Comparison of ENCODE assay signal across 8 cellular contexts in the genomic region with DNA sequence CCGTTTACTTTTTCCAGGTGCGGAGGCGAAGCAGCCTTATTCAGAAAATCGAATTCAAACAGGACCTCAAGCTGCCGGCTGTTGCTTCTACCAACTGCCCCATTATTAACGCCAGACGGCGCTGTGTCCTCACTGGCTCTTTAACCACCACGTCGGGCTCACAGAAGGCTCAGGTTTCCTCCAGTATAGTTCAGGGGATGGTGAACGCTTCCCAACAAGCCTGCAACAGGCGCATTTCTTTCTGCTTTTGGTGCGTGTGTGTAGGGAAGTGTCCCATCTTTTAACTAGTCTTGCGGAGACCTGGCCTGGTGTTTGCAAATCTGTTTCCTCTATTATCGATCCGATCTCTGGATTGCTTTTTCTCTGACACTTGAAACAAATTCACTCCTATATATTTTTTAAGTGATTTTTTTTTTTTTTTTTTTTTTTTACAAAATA. TPM values are rescaled to one million over a fixed set of nuclear protein-coding genes. Genes with fewer than 3 reads are reported as not detected.
DNase-seq lines count a peak whose midpoint lies in the region; ATAC-seq and TF ChIP-seq lines count a peak whose summit lies in the region.

No MANE protein-coding gene starts in this region.

- peak; percentile 60 for ATAC-seq in GM18870 (IDR thresholded peaks at IDR 0.05; ENCODE audit: unreplicated experiment)

- H3K9me3 Mint-ChIP-seq in endodermal cell, result no peaks in the 10 kb centered on the region
- H3K9me3 Mint-ChIP-seq in mesothelial cell of epicardium, result no peaks in the 10 kb centered on the region

- H3K36me3 ChIP-seq in endodermal cell (ENCODE audit: control insufficient read depth, insufficient read depth, low read length), result no peaks in the 10 kb centered on the region

- WGBS in endodermal cell (ENCODE audit: insufficient coverage in 1 of 2, insufficient read length in 1 of 2), 2 experiments, result 7 to 10% methylated on average over 12 to 16 of the region's 16 CpGs

- H3K36me3 Mint-ChIP-seq in endodermal cell (ENCODE audit: low read depth) (no peaks in the 10 kb centered on the region), mesothelial cell of epicardium (no peaks in the 10 kb centered on the region)

- H3K9ac ChIP-seq in endodermal cell (ENCODE audit: extremely low read depth, low read length, poor library complexity, severe bottlenecking), result no peak overlapping the region

- H3K4me3 Mint-ChIP-seq in endodermal cell (peak overlapping the region; percentile 41), mesothelial cell of epicardium (no peak overlapping the region)

- H3K4me1 Mint-ChIP-seq in endodermal cell, result peaks cover 10% of the 10 kb centered on the region
- peaks cover 27% of the 10 kb centered on the region for H3K4me1 Mint-ChIP-seq in mesothelial cell of epicardium

- no peaks in the 10 kb centered on the region for H3K9me3 ChIP-seq in endodermal cell (ENCODE audit: control insufficient read depth, low read length)

- no peak overlapping the region for H3K27ac ChIP-seq in endodermal cell (ENCODE audit: low read depth, low read length)

- DNase-seq in AG08395 (ENCODE audit: low spot score) (peak; percentile 91), HUDEP-2 (lab: John Stamatoyannopoulos, UW; ENCODE audit: unreplicated experiment in 76 of 76) (peak in 61 of 76 experiments; percentile 4 to 74 (median 34)), NOMO-1 treated with DMSO at 0.1 percent for 48 hours (lab: John Stamatoyannopoulos, UW; ENCODE audit: unreplicated experiment) (peak; percentile 67), endodermal cell (peak; percentile 94), mesothelial cell of epicardium (ENCODE audit: low spot score in 2 of 2, unreplicated experiment in 2 of 2) (peak in 1 of 2 experiments; percentile 82)
- peak; percentile 36 to 38 for DNase-seq in activated CD8-positive, alpha-beta memory T cell treated with anti-CD3 and anti-CD28 coated beads for 4 hours (ENCODE audit: low read depth in 2 of 2)
- DNase-seq in stimulated activated CD8-positive, alpha-beta memory T cell treated with anti-CD3 and anti-CD28 coated beads, Interleukin-4, amount 100 ng/mL, for 4 hours (ENCODE audit: low read depth in 2 of 2, low spot score in 1 of 2), result peak; percentile 20 to 28

- H3K4me3 ChIP-seq in endodermal cell (ENCODE audit: low read length), result no peak overlapping the region

- no peaks in the 10 kb centered on the region for H3K4me1 ChIP-seq in endodermal cell (ENCODE audit: control insufficient read depth, insufficient read depth, low read length)

- TF ChIP-seq CTCF in endodermal cell (conservative IDR thresholded peaks at IDR 0.05) (peak; percentile 94), mesothelial cell of epicardium (IDR thresholded peaks at IDR 0.05; ENCODE audit: unreplicated experiment) (peak; percentile 48)

- H3K27ac Mint-ChIP-seq in endodermal cell (no peak overlapping the region), mesothelial cell of epicardium (no peak overlapping the region)

- H3K27me3 Mint-ChIP-seq in endodermal cell (ENCODE audit: insufficient read depth) (peaks cover 71% of the 10 kb centered on the region), mesothelial cell of epicardium (ENCODE audit: low read depth) (peaks cover 66% of the 10 kb centered on the region)

- H3K27me3 ChIP-seq in endodermal cell (ENCODE audit: control insufficient read depth, insufficient read depth, low read length, poor library complexity, severe bottlenecking), result peaks cover 58% of the 10 kb centered on the region

RNA-seq across cellular contexts. Expression of gene STUM, which starts 0.8 kb away (rescaled TPM):
- under 1 TPM; 0.04 to 0.20 TPM for total RNA-seq in endodermal cell
- 1.4 TPM for polyA plus RNA-seq in endodermal cell (2013, experiment 1 of 2)
- 1.2 TPM for polyA plus RNA-seq in endodermal cell (2013, experiment 2 of 2)
- 0.07 to 0.18 TPM (median 0.09 TPM) in 3 replicates for total RNA-seq in mesothelial cell of epicardium
